In the genomic region with DNA sequence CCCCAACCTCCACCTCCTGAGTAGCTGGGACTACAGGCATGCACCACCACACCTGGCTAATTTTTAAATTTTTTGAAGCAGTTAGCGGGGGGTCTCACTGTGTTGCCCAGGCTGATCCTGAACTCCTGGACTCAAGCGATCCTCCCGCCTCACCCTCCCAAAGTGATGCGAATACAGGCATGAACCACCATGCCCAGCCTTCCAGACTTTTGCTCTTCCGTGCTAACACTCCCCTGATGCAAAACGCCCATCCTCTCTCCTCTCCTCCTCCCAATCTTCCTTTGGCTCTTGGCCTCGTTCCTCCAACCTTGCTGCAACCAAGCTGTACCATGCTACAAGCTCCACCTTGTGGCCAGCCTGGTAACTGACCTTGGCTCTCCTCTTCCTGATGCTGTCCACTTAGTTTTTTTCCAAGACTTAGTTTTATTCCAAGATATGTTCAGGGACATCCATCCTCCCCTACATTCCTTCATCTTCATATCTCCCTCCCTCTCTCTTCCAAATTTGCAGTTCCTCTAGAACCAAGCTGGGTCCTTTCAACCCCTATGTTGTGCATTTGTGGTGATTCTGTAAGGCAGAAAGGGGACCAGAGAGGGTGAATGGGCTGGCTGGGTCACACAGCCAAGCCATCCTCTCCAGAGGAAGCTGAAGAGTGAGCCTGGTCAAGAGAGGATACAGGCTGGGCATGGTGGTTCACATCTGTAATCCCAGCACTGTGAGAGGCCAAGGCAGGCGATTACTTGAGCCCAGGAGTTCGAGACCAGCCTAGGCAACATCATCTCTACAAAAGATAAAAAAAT, we compare ENCODE assay signal across 10 cellular contexts. TPM values are rescaled to one million over a fixed set of nuclear protein-coding genes. Genes with fewer than 3 reads are reported as not detected.
DNase-seq lines count a peak whose midpoint lies in the region; ATAC-seq, FAIRE-seq and TF ChIP-seq lines count a peak whose summit lies in the region.
"Had no signal": no experiment of that assay in that cellular context is flagged by ENCODE, and none has a peak within 500 bp of the region (broad histone marks: within the 10 kb centered on the region; RNA-seq: fewer than 3 reads in every experiment).

No MANE protein-coding gene starts in this region.

- peaks cover 7% of the 10 kb centered on the region for H3K36me3 Mint-ChIP-seq in activated naive CD4-positive, alpha-beta T cell treated with anti-CD3 and anti-CD28 coated beads, Interleukin-2, amount 10 ng/mL, durations not matched to agents 7 days and 5 days

- no peak overlapping the region; a peak in 1 of 4 replicates for H3K4me3 ChIP-seq in SK-N-SH (ENCODE audit: low read depth in 2 of 2, low read length in 1 of 2)
- H3K4me3 ChIP-seq in KMS-11 (IDR thresholded peaks at IDR 0.05; ENCODE audit: insufficient read depth, low read depth, low read length), result no peak overlapping the region
- no peak overlapping the region for H3K4me3 ChIP-seq in K562
- no peak overlapping the region for H3K4me3 ChIP-seq in retinal pigment epithelial cell (ENCODE audit: low read length)

- H3K27ac ChIP-seq in SK-N-SH (ENCODE audit: low read depth in 2 of 2, low read length in 1 of 2) (no peak overlapping the region), KMS-11 (no peak overlapping the region), K562 (ENCODE audit: extremely low read depth, low read depth, low read length) (no peak overlapping the region)

- DNase-seq in SK-N-SH, result peak; percentile 44
- peak; percentile 49 to 68 (median 60) for DNase-seq in K562 (ENCODE audit: extremely low read depth in 1 of 4, low spot score in 3 of 4)
- no peak for DNase-seq in retinal pigment epithelial cell (ENCODE audit: low read depth)
- DNase-seq in activated naive CD4-positive, alpha-beta T cell treated with anti-CD3 and anti-CD28 coated beads, Interleukin-2, amount 10 ng/mL, durations not matched to agents 7 days and 5 days, result no peak
- no peak for DNase-seq in HuH-7 (ENCODE audit: low spot score)
- DNase-seq: AML-193, caudate nucleus had no signal

- H3K4me1 ChIP-seq in SK-N-SH (ENCODE audit: control insufficient read depth in 1 of 2, insufficient read depth in 2 of 2, low read depth in 1 of 2, low read length in 1 of 2) (no peaks in the 10 kb centered on the region; a peak in 1 of 4 replicates), KMS-11 (ENCODE audit: low read depth, poor library complexity, severe bottlenecking) (no peaks in the 10 kb centered on the region), K562 (replicated peaks in 1 of 2; ENCODE audit: control insufficient read depth in 2 of 2, insufficient read depth in 2 of 2, low read length in 2 of 2) (peaks cover 0 to 17% of the 10 kb centered on the region in 2 experiments; a peak in 2 of 5 replicates)

- 0 out of 2 replicates have a peak, but pooled peaks have one; percentile 5 for TF ChIP-seq RAD21 in SK-N-SH (IDR thresholded peaks at IDR 0.05; ENCODE audit: low read length)
- TF ChIP-seq RAD21 in K562 (CRISPR knock-in tag; conservative IDR thresholded peaks at IDR 0.05 in 1 of 2, IDR thresholded peaks at IDR 0.05 in 1 of 2), result peak in 1 of 2 experiments; percentile 52; a peak in 2 of 4 replicates

- H4K20me1 ChIP-seq in SK-N-SH (ENCODE audit: insufficient read depth), result no peaks in the 10 kb centered on the region
- H4K20me1 ChIP-seq in KMS-11 (ENCODE audit: insufficient read depth), result no peaks in the 10 kb centered on the region
- no peaks in the 10 kb centered on the region for H4K20me1 ChIP-seq in K562 (replicated peaks; ENCODE audit: control insufficient read depth, insufficient read depth, low read length)

- in situ Hi-C loops in K562 (cut with MboI), result no loop called here

- TF ChIP-seq CTCF in SK-N-SH (IDR thresholded peaks at IDR 0.05) (peak; percentile 62), KMS-11 (conservative IDR thresholded peaks at IDR 0.05; ENCODE audit: low read depth, low read length) (peak; percentile 82), K562 (IDR thresholded peaks at IDR 0.05 in 2 of 3, conservative IDR thresholded peaks at IDR 0.05 in 1 of 3; ENCODE audit: insufficient read depth in 2 of 3, low read depth in 1 of 3, low read length in 3 of 3) (peak; percentile 70 to 86 (median 75)), retinal pigment epithelial cell (conservative IDR thresholded peaks at IDR 0.05; ENCODE audit: low read depth, low read length) (peak; percentile 63)

- H3K27me3 ChIP-seq in SK-N-SH (ENCODE audit: insufficient read depth) (no peaks in the 10 kb centered on the region), KMS-11 (ENCODE audit: insufficient read depth, low read depth) (peaks cover 26% of the 10 kb centered on the region; the same call in 1 of the 2 replicates), K562 (ENCODE audit: control insufficient read depth in 2 of 2, insufficient read depth in 2 of 2, low read length in 2 of 2) (peaks cover 6 to 11% of the 10 kb centered on the region in 2 experiments; a peak in 3 of 5 replicates)

- no peak overlapping the region for H3K9ac ChIP-seq in SK-N-SH
- H3K9ac ChIP-seq in KMS-11, result no peak overlapping the region
- H3K9ac ChIP-seq in K562 (ENCODE audit: insufficient read depth in 1 of 2, low read depth in 2 of 2, low read length in 2 of 2), result no peak overlapping the region

- no peak overlapping the region for H3K27ac Mint-ChIP-seq in activated naive CD4-positive, alpha-beta T cell treated with anti-CD3 and anti-CD28 coated beads, Interleukin-2, amount 10 ng/mL, durations not matched to agents 7 days and 5 days

- H3K4me1 Mint-ChIP-seq in activated naive CD4-positive, alpha-beta T cell treated with anti-CD3 and anti-CD28 coated beads, Interleukin-2, amount 10 ng/mL, durations not matched to agents 7 days and 5 days, result no peaks in the 10 kb centered on the region

- peaks cover 26% of the 10 kb centered on the region for H3K27me3 Mint-ChIP-seq in activated naive CD4-positive, alpha-beta T cell treated with anti-CD3 and anti-CD28 coated beads, Interleukin-2, amount 10 ng/mL, durations not matched to agents 7 days and 5 days

- H2AFZ ChIP-seq in SK-N-SH (ENCODE audit: low read depth) (no peak overlapping the region), KMS-11 (ENCODE audit: low read depth) (no peak overlapping the region), K562 (ENCODE audit: low read depth, low read length) (no peak overlapping the region)

- H3K79me2 ChIP-seq in SK-N-SH (ENCODE audit: insufficient read depth), result no peaks in the 10 kb centered on the region
- no peaks in the 10 kb centered on the region for H3K79me2 ChIP-seq in KMS-11 (ENCODE audit: insufficient read depth, low read depth)
- no peaks in the 10 kb centered on the region for H3K79me2 ChIP-seq in K562 (ENCODE audit: control insufficient read depth, insufficient read depth, low read length)

- ATAC-seq in SK-N-SH treated with all-trans-retinoic acid at 6 μM for 48 hours (no peak), K562 (0 out of 3 replicates have a peak, but pooled peaks have one; percentile 25), GM19035 (IDR thresholded peaks at IDR 0.05; ENCODE audit: unreplicated experiment) (no peak)

- CTCF ChIA-PET in SK-N-SH (lab: Yijun Ruan, JAX), result interaction anchor here (0.6 to 4.8 kb wide), 10 partner anchors 9 to 269 kb away, joined by 3 to 17 read pairs (median 3); no protein-coding TSS in a partner anchor
- CTCF ChIA-PET in K562 (lab: Yijun Ruan, JAX; ENCODE audit: low intra/inter-chr PET ratio), result interaction anchor here (0.7 kb wide), 1 partner anchor 725 kb away, joined by 3 read pairs; no protein-coding TSS in a partner anchor
- CTCF ChIA-PET in activated naive CD4-positive, alpha-beta T cell treated with anti-CD3 and anti-CD28 coated beads, Interleukin-2, amount 10 ng/mL, durations not matched to agents 7 days and 5 days (lab: Charles Lee), result interaction anchor here (1.0 kb wide), 1 partner anchor 31 kb away, joined by 3 read pairs; no protein-coding TSS in a partner anchor

- no peaks in the 10 kb centered on the region for H3K9me1 ChIP-seq in K562 (ENCODE audit: control insufficient read depth, insufficient read depth, low read length)

- no peaks in the 10 kb centered on the region for H3K9me2 ChIP-seq in SK-N-SH

- H3K9me3 Mint-ChIP-seq in activated naive CD4-positive, alpha-beta T cell treated with anti-CD3 and anti-CD28 coated beads, Interleukin-2, amount 10 ng/mL, durations not matched to agents 7 days and 5 days, result peaks cover 28% of the 10 kb centered on the region

- TF ChIP-seq POLR2A in K562 (conservative IDR thresholded peaks at IDR 0.05), result no peak

- H3K9me3 ChIP-seq in SK-N-SH, result peaks cover 7% of the 10 kb centered on the region; the same call in 1 of the 2 replicates
- H3K9me3 ChIP-seq in K562 (replicated peaks; ENCODE audit: control insufficient read depth, insufficient read depth, low read depth, low read length), result peaks cover 10% of the 10 kb centered on the region

- no peaks in the 10 kb centered on the region for H3F3A ChIP-seq in SK-N-SH (replicated peaks; ENCODE audit: insufficient read depth)

- POLR2A ChIA-PET in SK-N-SH (lab: Yijun Ruan, JAX) (no interaction called here), K562 (lab: Yijun Ruan, JAX) (interaction anchor here (0.7 to 1.0 kb wide), 3 partner anchors 38 to 155 kb away, joined by 3 read pairs; a partner anchor contains a TSS)

- WGBS in SK-N-SH (ENCODE audit: low lambda C conversion rate), result 55% methylated on average over 9 of the region's 9 CpGs
- WGBS in K562 (ENCODE audit: insufficient coverage, low coverage, missing lambda C conversion rate), result 31% methylated on average over 8 of the region's 9 CpGs

- peak; percentile 89 for FAIRE-seq in K562 (lab: Jason Lieb, UNC)

- no peak overlapping the region for H3K4me3 Mint-ChIP-seq in activated naive CD4-positive, alpha-beta T cell treated with anti-CD3 and anti-CD28 coated beads, Interleukin-2, amount 10 ng/mL, durations not matched to agents 7 days and 5 days

- TF ChIP-seq EP300 in SK-N-SH (IDR thresholded peaks at IDR 0.05; ENCODE audit: borderline replicate concordance in 1 of 2, low read depth in 1 of 2, low read length in 1 of 2) (no peak), K562 (IDR thresholded peaks at IDR 0.05; ENCODE audit: low read length) (no peak)

- no peaks in the 10 kb centered on the region for H3K36me3 ChIP-seq in SK-N-SH (replicated peaks in 1 of 2; ENCODE audit: control insufficient read depth in 1 of 2, insufficient read depth in 2 of 2, low read length in 1 of 2)
- no peaks in the 10 kb centered on the region for H3K36me3 ChIP-seq in KMS-11 (ENCODE audit: insufficient read depth)
- H3K36me3 ChIP-seq in K562 (ENCODE audit: control insufficient read depth, insufficient read depth, low read length), result no peaks in the 10 kb centered on the region

- H3K4me2 ChIP-seq in SK-N-SH (no peak overlapping the region), KMS-11 (no peak overlapping the region), K562 (ENCODE audit: insufficient read depth, low read length) (no peak overlapping the region)

- intact Hi-C loops in K562 (cut with micrococcal nuclease), result no loop called here

- BruUV-seq in K562 (replicated peaks; lab: Mats Ljungman, UMichigan), result no TSS peak

RNA-seq across cellular contexts. Expression of a gene that starts 32.8 kb away (rescaled TPM):
- 0.02 and 0.03 TPM in 2 replicates for polyA plus RNA-seq in SK-N-SH (2012; rRNA removed)
- polyA plus RNA-seq in SK-N-SH (2012; cell fraction: cytosol; rRNA removed), result 0.03 and 0.07 TPM in 2 replicates
- 0.11 and 0.12 TPM in 2 replicates for polyA plus RNA-seq in SK-N-SH (2012; cell fraction: nucleus; rRNA removed)
- total RNA-seq in K562 (2011; cell fraction: chromatin; rRNA removed; ENCODE audit: low replicate concordance), result 1.7 and 1.9 TPM in 2 replicates
- total RNA-seq in K562 (2011; cell fraction: nucleolus; rRNA removed), result 0.66 and 0.67 TPM in 2 replicates
- total RNA-seq in K562 (2011; cell fraction: nucleoplasm; rRNA removed), result 1.1 and 1.5 TPM in 2 replicates
- total RNA-seq in K562 (2014; rRNA removed), result 0.08 TPM in 1 of 2 replicates, not detected in the other
- total RNA-seq in K562 (2014; rRNA removed; fragmentation: Illumina TruSeq; extraction: Trizol), result 0.06 and 0.07 TPM in 2 replicates
- 0.07 TPM in 1 of 2 replicates, not detected in the other for total RNA-seq in K562 (2015; rRNA removed; fragmentation: Illumina TruSeq; extraction: Trizol)
- total RNA-seq in K562 (2021), result 0.13 and 0.24 TPM in 2 replicates
- polyA plus RNA-seq in K562 (2011; rRNA removed), result 0.11 and 0.32 TPM in 2 replicates
- 0.06 and 0.24 TPM in 2 replicates for polyA plus RNA-seq in K562 (2011; cell fraction: cytosol; rRNA removed)
- 0.58 and 0.90 TPM in 2 replicates for polyA plus RNA-seq in K562 (2011; cell fraction: nucleus; rRNA removed)
- polyA plus RNA-seq in K562 (2012), result 0.20 and 0.36 TPM in 2 replicates
- 0.10 and 0.21 TPM in 2 replicates for polyA plus RNA-seq in K562 (2014; fragmentation: Illumina TruSeq; extraction: Trizol)
- polyA plus RNA-seq in K562 (2014; fragmentation: Nextera tagmentation; extraction: Ambion mirVana), result under 1 TPM; 0.03 to 0.10 TPM
- 0.03 and 0.19 TPM in 2 replicates for polyA plus RNA-seq in K562 (2014; rRNA removed)
- polyA minus RNA-seq in K562 (2011; rRNA and poly(A)+ RNA removed), result 0.33 TPM in 1 of 2 replicates, not detected in the other
- not detected in 2 replicates for polyA minus RNA-seq in K562 (2011; cell fraction: cytosol; rRNA and poly(A)+ RNA removed)
- 0.11 and 0.13 TPM in 2 replicates for polyA minus RNA-seq in K562 (2011; cell fraction: nucleus; rRNA and poly(A)+ RNA removed)

Comparison
In these comparisons a context has a peak if more than half of its experiments do, and no peak if none do; other contexts are left out.
1. DNase-seq: peak in SK-N-SH (single experiment) and K562 (4 of 4); none in retinal pigment epithelial cell (single experiment), activated naive CD4-positive, alpha-beta T cell treated with anti-CD3 and anti-CD28 coated beads, Interleukin-2, amount 10 ng/mL, durations not matched to agents 7 days and 5 days (single experiment) and HuH-7 (single experiment).
2. Peak in every context shown above with its lines, with median percentiles within 50 percentile points of each other: CTCF ChIP-seq.